ENCODE assay signal across 9 cellular contexts in genomic region chr5:64635056-64635686, GRCh38.
DNase-seq lines count a peak whose midpoint lies in the region; ATAC-seq and TF ChIP-seq lines count a peak whose summit lies in the region.
"Had no signal": no experiment of that assay in that cellular context is flagged by ENCODE, and none has a peak within 500 bp of the region (broad histone marks: within the 10 kb centered on the region; RNA-seq: fewer than 3 reads in every experiment).

No MANE protein-coding gene starts in this region.

- H3K27me3 ChIP-seq in tibial artery: peaks cover 0 to 3% of the 10 kb centered on the region in 2 donors
- H3K27me3 ChIP-seq: SJSA1 had no signal

- peak; percentile 74 for TF ChIP-seq CTCF in VCaP (conservative IDR thresholded peaks at IDR 0.05)
- peak; percentile 71 to 80 for TF ChIP-seq CTCF in tibial artery (IDR thresholded peaks at IDR 0.05)

- no peak overlapping the region for H3K27ac ChIP-seq in VCaP
- H3K27ac ChIP-seq in tibial artery: no peak overlapping the region
- H3K27ac ChIP-seq: SJSA1 had no signal

- no peaks in the 10 kb centered on the region for H3K9me3 ChIP-seq in tibial artery
- H3K9me3 ChIP-seq: SJSA1 had no signal

- no peaks in the 10 kb centered on the region for H3K36me3 ChIP-seq in tibial artery
- H3K36me3 ChIP-seq: SJSA1 had no signal

- intact Hi-C loops in tibial artery (cut with DNase I; ENCODE audit: low total_unique reads): loop anchor here (5.0 kb wide), 1 partner anchor 147 kb away; no protein-coding TSS in a partner anchor

- DNase-seq in DMS53 treated with DMSO at 0.1 percent for 48 hours (lab: John Stamatoyannopoulos, UW; ENCODE audit: unreplicated experiment): peak; percentile 17
- peak; percentile 20 for DNase-seq in iPS-NIHi11 (ENCODE audit: low spot score)
- no peak for DNase-seq in tibial artery
- no peak for DNase-seq in activated CD4-positive, alpha-beta T cell treated with anti-CD3 and anti-CD28 coated beads, Interleukin-2, amount 50 U/mL, for 48 hours
- no peak for DNase-seq in NCI-H1105 (lab: John Stamatoyannopoulos, UW)
- DNase-seq in NCI-H524 treated with DMSO at 0.1 percent for 48 hours (lab: John Stamatoyannopoulos, UW): no peak

- no peak overlapping the region for H3K4me3 ChIP-seq in tibial artery
- H3K4me3 ChIP-seq: SJSA1 had no signal

- H3K4me1 ChIP-seq in tibial artery: no peaks in the 10 kb centered on the region
- H3K4me1 ChIP-seq: SJSA1 had no signal

- ATAC-seq in HG02798 (IDR thresholded peaks at IDR 0.05; ENCODE audit: poor library complexity, unreplicated experiment): peak; percentile 33

Comparison
In these comparisons a context has a peak if more than half of its experiments do, and no peak if none do; other contexts are left out.
1. DNase-seq: peak in DMS53 treated with DMSO at 0.1 percent for 48 hours (single experiment) and iPS-NIHi11 (single experiment); none in tibial artery (0 of 2), activated CD4-positive, alpha-beta T cell treated with anti-CD3 and anti-CD28 coated beads, Interleukin-2, amount 50 U/mL, for 48 hours (0 of 2), NCI-H1105 (single experiment) and NCI-H524 treated with DMSO at 0.1 percent for 48 hours (single experiment).